ENCODE assay signal across 8 cellular contexts in genomic region chr19:35549174-35549788, GRCh38. TPM values are rescaled to one million over a fixed set of nuclear protein-coding genes. Genes with fewer than 3 reads are reported as not detected.
DNase-seq lines count a peak whose midpoint lies in the region; ATAC-seq and TF ChIP-seq lines count a peak whose summit lies in the region.

No MANE protein-coding gene starts in this region.

- H3K4me3 Mint-ChIP-seq in activated CD4-positive, alpha-beta T cell treated with anti-CD3 and anti-CD28 coated beads for 36 hours, result no peak overlapping the region

- CTCF ChIA-PET in activated CD4-positive, alpha-beta T cell treated with anti-CD3 and anti-CD28 coated beads for 36 hours (lab: Charles Lee), result interaction anchor here (0.6 to 3.3 kb wide), 16 partner anchors 9 to 191 kb away, joined by 3 to 20 read pairs (median 4); partner anchors contain the start of genes FFAR3 and HAUS5

- H3K4me3 ChIP-seq in coronary artery (no peak overlapping the region), tibial artery (no peak overlapping the region)

- no peaks in the 10 kb centered on the region for H3K27me3 ChIP-seq in tibial artery

- peaks cover 0 to 8% (median 6%) of the 10 kb centered on the region in 3 donors for H3K36me3 ChIP-seq in tibial artery

- H3K27me3 Mint-ChIP-seq in activated CD4-positive, alpha-beta T cell treated with anti-CD3 and anti-CD28 coated beads for 36 hours, result no peaks in the 10 kb centered on the region

- H3K27ac Mint-ChIP-seq in activated CD4-positive, alpha-beta T cell treated with anti-CD3 and anti-CD28 coated beads for 36 hours, result no peak overlapping the region

- POLR2A ChIA-PET in activated CD4-positive, alpha-beta T cell treated with anti-CD3 and anti-CD28 coated beads for 36 hours (lab: Charles Lee), result no interaction called here

- intact Hi-C loops in activated CD4-positive, alpha-beta T cell treated with anti-CD3 and anti-CD28 coated beads for 36 hours (cut with DNase I, micrococcal nuclease), result loop anchor here (1.0 to 5.0 kb wide), 8 partner anchors 43 to 383 kb away; partner anchors contain the start of genes ETV2 (in 1 of the 2), FFAR1 (in 1 of the 2), HAUS5 (in 1 of the 2) and RBM42 (in 1 of the 2)
- intact Hi-C loops in tibial artery (cut with DNase I; ENCODE audit: low total_unique reads), result loop anchor here (5.0 kb wide), 3 partner anchors 63 to 168 kb away; partner anchors contain the start of genes HAUS5, KMT2B and RBM42

- H3K9me3 ChIP-seq in tibial artery, result no peaks in the 10 kb centered on the region

- H3K4me1 Mint-ChIP-seq in activated CD4-positive, alpha-beta T cell treated with anti-CD3 and anti-CD28 coated beads for 36 hours, result peaks cover 32% of the 10 kb centered on the region

- H3K9me3 Mint-ChIP-seq in activated CD4-positive, alpha-beta T cell treated with anti-CD3 and anti-CD28 coated beads for 36 hours (ENCODE audit: low read depth), result no peaks in the 10 kb centered on the region

- TF ChIP-seq CTCF in C4-2B (conservative IDR thresholded peaks at IDR 0.05), result peak; percentile 91
- TF ChIP-seq CTCF in coronary artery (IDR thresholded peaks at IDR 0.05), result peak; percentile 56
- TF ChIP-seq CTCF in tibial artery (IDR thresholded peaks at IDR 0.05), result peak; percentile 58 to 69

- H3K4me1 ChIP-seq in tibial artery, result peaks cover 7 to 30% (median 17%) of the 10 kb centered on the region in 4 donors

- peak; percentile 84 for DNase-seq in H4 (ENCODE audit: low spot score)
- DNase-seq in NCI-H510A (lab: John Stamatoyannopoulos, UW), result peak; percentile 52
- peak; percentile 75 for DNase-seq in activated CD4-positive, alpha-beta T cell treated with anti-CD3 and anti-CD28 coated beads for 36 hours
- no peak for DNase-seq in coronary artery (ENCODE audit: low spot score)
- DNase-seq in midbrain (lab: John Stamatoyannopoulos, UW), result peak; percentile 46
- DNase-seq in tibial artery, result no peak

- peaks cover 29% of the 10 kb centered on the region for H3K36me3 Mint-ChIP-seq in activated CD4-positive, alpha-beta T cell treated with anti-CD3 and anti-CD28 coated beads for 36 hours (ENCODE audit: low read depth)

- no peak for ATAC-seq in activated CD4-positive, alpha-beta T cell treated with anti-CD3 and anti-CD28 coated beads for 36 hours
- no peak for ATAC-seq in HG02798 (IDR thresholded peaks at IDR 0.05; ENCODE audit: poor library complexity, unreplicated experiment)

- H3K27ac ChIP-seq in C4-2B (no peak overlapping the region), coronary artery (no peak overlapping the region), tibial artery (no peak overlapping the region)

RNA-seq across cellular contexts. Expression of gene TMEM147, which starts 3.9 kb away (rescaled TPM):
- 306 and 341 TPM in 2 replicates for total RNA-seq in H4 (2014; rRNA removed; shearing (Covaris generic))
- 10 to 100 TPM; 73.1 to 73.8 TPM for total RNA-seq in activated CD4-positive, alpha-beta T cell treated with anti-CD3 and anti-CD28 coated beads for 36 hours

RNA-seq across cellular contexts. Expression of gene ATP4A, which starts 14.2 kb away (rescaled TPM):
- not detected in 2 replicates for total RNA-seq in H4 (2014; rRNA removed; shearing (Covaris generic))
- not detected for total RNA-seq in activated CD4-positive, alpha-beta T cell treated with anti-CD3 and anti-CD28 coated beads for 36 hours

RNA-seq across cellular contexts. Expression of gene GAPDHS, which starts 16.0 kb away (rescaled TPM):
- not detected in 2 replicates for total RNA-seq in H4 (2014; rRNA removed; shearing (Covaris generic))
- total RNA-seq in activated CD4-positive, alpha-beta T cell treated with anti-CD3 and anti-CD28 coated beads for 36 hours, result not detected

RNA-seq across cellular contexts. Expression of gene SBSN, which starts 21.2 kb away (rescaled TPM):
- 0.45 TPM in 1 of 2 replicates, not detected in the other for total RNA-seq in H4 (2014; rRNA removed; shearing (Covaris generic))
- not detected for total RNA-seq in activated CD4-positive, alpha-beta T cell treated with anti-CD3 and anti-CD28 coated beads for 36 hours

RNA-seq across cellular contexts. Expression of gene DMKN, which starts 35.8 kb away (rescaled TPM):
- total RNA-seq in H4 (2014; rRNA removed; shearing (Covaris generic)), result 19.6 and 34.6 TPM in 2 replicates
- total RNA-seq in activated CD4-positive, alpha-beta T cell treated with anti-CD3 and anti-CD28 coated beads for 36 hours, result 1 to 10 TPM; 1.1 to 1.3 TPM

Comparison
In these comparisons a context has a peak if more than half of its experiments do, and no peak if none do; other contexts are left out.
1. DNase-seq: peak in H4 (single experiment), NCI-H510A (single experiment), activated CD4-positive, alpha-beta T cell treated with anti-CD3 and anti-CD28 coated beads for 36 hours (single experiment) and midbrain (single experiment); none in coronary artery (single experiment) and tibial artery (0 of 2).
2. Peak in every context shown above with its lines, with median percentiles within 50 percentile points of each other: CTCF ChIP-seq.